Comparison of ENCODE assay signal across 29 cellular contexts in the genomic region with DNA sequence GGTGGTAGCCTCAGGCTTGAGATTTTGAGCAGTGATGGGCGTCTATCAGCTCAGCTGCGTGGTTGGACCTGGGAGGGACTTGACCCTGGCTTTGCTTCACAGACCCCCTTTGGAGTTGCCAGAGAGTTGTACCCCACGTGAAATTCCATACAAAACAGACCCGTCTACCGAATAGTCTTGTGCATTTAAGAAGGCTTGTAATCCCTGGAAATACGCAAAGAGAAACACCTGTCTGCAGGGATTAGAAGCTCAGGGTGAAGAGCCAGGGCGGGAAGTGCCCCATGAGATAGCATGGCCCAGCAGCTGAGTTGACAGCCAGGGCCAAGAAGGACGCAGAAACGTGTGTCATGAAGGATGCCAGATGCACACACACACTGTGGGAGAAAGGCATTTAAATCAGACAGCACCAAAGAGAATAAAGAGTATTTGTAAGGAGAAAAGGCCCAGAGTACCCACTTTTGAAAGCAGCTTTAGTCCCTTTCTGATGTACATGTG. TPM values are rescaled to one million over a fixed set of nuclear protein-coding genes. Genes with fewer than 3 reads are reported as not detected.
"Had no signal": no experiment of that assay in that cellular context is flagged by ENCODE, and none has a peak within 500 bp of the region (broad histone marks: within the 10 kb centered on the region; RNA-seq: fewer than 3 reads in every experiment).

No MANE protein-coding gene starts in this region.

- H3K27me3 ChIP-seq: colonic mucosa, gastrocnemius medialis, pancreas, suprapubic skin, transverse colon, upper lobe of right lung, uterus had no signal

- H3K36me3 ChIP-seq: colonic mucosa, gastrocnemius medialis, pancreas, suprapubic skin, transverse colon, upper lobe of right lung, uterus had no signal

- DNase-seq: colonic mucosa; effector CD8-positive, alpha-beta T cell; endodermal cell; foreskin fibroblast; gastrocnemius medialis; head of caudate nucleus; mesenchymal stem cell; mucosa of descending colon; naive B cell; occipital lobe; pancreas; stimulated activated CD4-positive, alpha-beta T cell treated with anti-CD3 and anti-CD28 coated beads, Interleukin-12 subunit alpha, Interleukin-12 subunit beta, amount 100 ng/mL, for 4 hours; stimulated activated CD4-positive, alpha-beta T cell treated with anti-CD3 and anti-CD28 coated beads, Interleukin-1b, Interleukin-23, amount 100 ng/mL, for 48 hours; stimulated activated CD4-positive, alpha-beta T cell treated with anti-CD3 and anti-CD28 coated beads, Interleukin-4, amount 100 ng/mL, for 1 hour; stimulated activated CD8-positive, alpha-beta memory T cell treated with anti-CD3 and anti-CD28 coated beads, Interleukin-4, amount 100 ng/mL, for 48 hours; stimulated activated naive CD4-positive, alpha-beta T cell; stimulated activated naive CD8-positive, alpha-beta T cell treated with anti-CD3 and anti-CD28 coated beads, Interleukin-15, amount 100 ng/mL, for 72 hours; transverse colon; upper lobe of right lung; uterus had no signal

- H3K36me3 Mint-ChIP-seq: naive B cell; natural killer cell treated with Interleukin-12 subunit alpha and Interleukin-12 subunit beta and Interleukin-15 and Interleukin-18, amount 100 ng/mL, for 72 hours had no signal

- H3K4me3 ChIP-seq: colonic mucosa, gastrocnemius medialis, lung, mucosa of descending colon, pancreas, smooth muscle cell, suprapubic skin, transverse colon, upper lobe of right lung, uterus had no signal

- H3K4me3 Mint-ChIP-seq: dendritic cell treated with granulocyte-macrophage colony-stimulating factor and Interleukin-4, amounts not matched to agents 40 ng/mL and 50 ng/mL, for 4 days; endodermal cell; mesothelial cell of epicardium; naive B cell; natural killer cell treated with Interleukin-12 subunit alpha and Interleukin-12 subunit beta and Interleukin-15 and Interleukin-18, amount 100 ng/mL, for 72 hours; stimulated activated naive CD8-positive, alpha-beta T cell treated with anti-CD3 and anti-CD28 coated beads, Interleukin-15, amount 100 ng/mL, for 72 hours had no signal

- H3K9me3 ChIP-seq: colonic mucosa, gastrocnemius medialis, mucosa of descending colon, pancreas, suprapubic skin, transverse colon, upper lobe of right lung, uterus had no signal

- H3K27me3 Mint-ChIP-seq: dendritic cell treated with granulocyte-macrophage colony-stimulating factor and Interleukin-4, amounts not matched to agents 40 ng/mL and 50 ng/mL, for 4 days; natural killer cell treated with Interleukin-12 subunit alpha and Interleukin-12 subunit beta and Interleukin-15 and Interleukin-18, amount 100 ng/mL, for 72 hours; stimulated activated naive CD8-positive, alpha-beta T cell treated with anti-CD3 and anti-CD28 coated beads, Interleukin-15, amount 100 ng/mL, for 72 hours had no signal

- H3K9me3 Mint-ChIP-seq: dendritic cell treated with granulocyte-macrophage colony-stimulating factor and Interleukin-4, amounts not matched to agents 40 ng/mL and 50 ng/mL, for 4 days; endodermal cell; stimulated activated naive CD8-positive, alpha-beta T cell treated with anti-CD3 and anti-CD28 coated beads, Interleukin-15, amount 100 ng/mL, for 72 hours had no signal

- H3K27ac Mint-ChIP-seq: dendritic cell treated with granulocyte-macrophage colony-stimulating factor and Interleukin-4, amounts not matched to agents 40 ng/mL and 50 ng/mL, for 4 days; endodermal cell; mesothelial cell of epicardium; naive B cell; natural killer cell treated with Interleukin-12 subunit alpha and Interleukin-12 subunit beta and Interleukin-15 and Interleukin-18, amount 100 ng/mL, for 72 hours; progenitor cell of endocrine pancreas had no signal

- H3K4me1 Mint-ChIP-seq: stimulated activated naive CD8-positive, alpha-beta T cell treated with anti-CD3 and anti-CD28 coated beads, Interleukin-15, amount 100 ng/mL, for 72 hours had no signal

RNA-seq across cellular contexts. Expression of a gene that starts 46.5 kb away (rescaled TPM):
- total RNA-seq: gastrocnemius medialis; glomerular endothelial cell; liver; natural killer cell treated with Interleukin-12 subunit alpha and Interleukin-12 subunit beta and Interleukin-15 and Interleukin-18, amount 100 ng/mL, for 72 hours; smooth muscle cell had no signal
